Comparison of ENCODE assay signal across 9 cellular contexts in the genomic region with DNA sequence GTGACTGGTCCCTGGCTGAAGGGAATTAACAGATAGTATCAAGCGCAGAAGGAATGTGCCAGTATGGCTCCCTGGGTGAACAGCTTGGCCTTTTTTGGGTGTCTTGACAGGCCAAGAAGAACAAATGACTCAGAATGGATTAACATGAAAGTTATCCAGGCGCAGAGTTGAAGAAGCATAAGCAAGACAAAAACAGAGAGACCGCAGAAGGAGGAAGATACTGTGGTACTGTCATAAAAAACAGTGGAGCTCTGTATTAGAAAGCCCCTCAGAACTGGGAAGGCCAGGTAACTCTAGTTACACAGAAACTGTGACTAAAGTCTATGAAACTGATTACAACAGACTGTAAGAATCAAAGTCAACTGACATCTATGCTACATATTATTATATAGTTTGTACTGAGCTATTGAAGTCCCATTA. TPM values are rescaled to one million over a fixed set of nuclear protein-coding genes. Genes with fewer than 3 reads are reported as not detected.
A peak's percentile ranks its signal among the peaks of the same experiment; 100 is the strongest.
DNase-seq lines count a peak whose midpoint lies in the region; ATAC-seq, FAIRE-seq and TF ChIP-seq lines count a peak whose summit lies in the region.
"Had no signal": no experiment of that assay in that cellular context is flagged by ENCODE, and none has a peak within 500 bp of the region (broad histone marks: within the 10 kb centered on the region; RNA-seq: fewer than 3 reads in every experiment).

No MANE protein-coding gene starts in this region.

- H3K9me3 Mint-ChIP-seq in astrocyte (ENCODE audit: unreplicated experiment), result no peaks in the 10 kb centered on the region
- H3K9me3 Mint-ChIP-seq in naive B cell, result peaks cover 0 to under 1% (median 0%) of the 10 kb centered on the region in 7 donors

- H3K27me3 Mint-ChIP-seq in astrocyte (ENCODE audit: low read depth, unreplicated experiment) (no peaks in the 10 kb centered on the region), naive B cell (peaks cover 29 to 49% (median 33%) of the 10 kb centered on the region in 3 donors)

- H3K36me3 Mint-ChIP-seq in astrocyte (ENCODE audit: low read depth, unreplicated experiment) (no peaks in the 10 kb centered on the region), naive B cell (peaks cover 0 to 6% of the 10 kb centered on the region in 2 donors)

- no peak for TF ChIP-seq CTCF in astrocyte (IDR thresholded peaks at IDR 0.05; ENCODE audit: insufficient read depth, low read depth, low read length)
- no peak for TF ChIP-seq CTCF in omental fat pad (IDR thresholded peaks at IDR 0.05)

- H2AFZ ChIP-seq in astrocyte (ENCODE audit: low read depth, low read length), result peak overlapping the region; percentile 14

- H3K27ac Mint-ChIP-seq in astrocyte (ENCODE audit: unreplicated experiment) (peak overlapping the region; percentile 5), naive B cell (peak overlapping the region in 3 of 6 donors; percentile 57 to 99 (median 61))

- H3K4me1 Mint-ChIP-seq in astrocyte (ENCODE audit: low read depth, unreplicated experiment) (peaks cover 11% of the 10 kb centered on the region), naive B cell (peaks cover 7 to 12% (median 8%) of the 10 kb centered on the region in 3 donors)

- no peaks in the 10 kb centered on the region for H4K20me1 ChIP-seq in astrocyte (ENCODE audit: insufficient read depth, low read length)

- H3K4me3 ChIP-seq in astrocyte (ENCODE audit: insufficient read depth, low read depth, low read length), result no peak overlapping the region

- DNase-seq in GM12891 (ENCODE audit: insufficient read length, low spot score) (no peak), astrocyte (ENCODE audit: low read depth) (no peak), naive B cell (peak; percentile 29), nucleus accumbens (lab: John Stamatoyannopoulos, UW) (no peak), NCI-H2107 (lab: John Stamatoyannopoulos, UW) (no peak), omental fat pad (ENCODE audit: low spot score) (no peak)
- no peak for DNase-seq in stimulated activated naive CD4-positive, alpha-beta T cell (lab: John Stamatoyannopoulos, UW)
- DNase-seq: RPMI8226 had no signal

- H3K27me3 ChIP-seq in astrocyte (ENCODE audit: insufficient read depth, low read length), result no peaks in the 10 kb centered on the region

- H3K4me3 Mint-ChIP-seq in astrocyte (ENCODE audit: unreplicated experiment) (no peak overlapping the region), naive B cell (no peak overlapping the region)

- ATAC-seq in HG02973 (IDR thresholded peaks at IDR 0.05; ENCODE audit: unreplicated experiment) (peak; percentile 34), naive B cell (ENCODE audit: low read depth in 2 of 2) (peak in 1 of 2 donors; percentile 17), omental fat pad (ENCODE audit: low FRiP score) (no peak)

- H3K27ac ChIP-seq in astrocyte (ENCODE audit: low read depth, low read length), result no peak overlapping the region

- no peaks in the 10 kb centered on the region for H3K36me3 ChIP-seq in astrocyte (ENCODE audit: insufficient read depth, low read length)

- H3K4me2 ChIP-seq in astrocyte (ENCODE audit: low read length), result no peak overlapping the region

- peak; percentile 67 for FAIRE-seq in GM12891 (lab: Jason Lieb, UNC)
- FAIRE-seq in astrocyte (lab: Jason Lieb, UNC), result no peak

- H3K9ac ChIP-seq in astrocyte (ENCODE audit: low read length), result no peak overlapping the region

- no peaks in the 10 kb centered on the region for H3K9me3 ChIP-seq in astrocyte (ENCODE audit: insufficient read depth, low read depth, low read length)

- peak; percentile 96 for TF ChIP-seq POLR2A in GM12891 (IDR thresholded peaks at IDR 0.05; ENCODE audit: low read depth, low read length)

- no peaks in the 10 kb centered on the region for H3K79me2 ChIP-seq in astrocyte (ENCODE audit: insufficient read depth, low read length)

- H3K4me1 ChIP-seq in astrocyte (ENCODE audit: insufficient read depth, low read length), result peaks cover 4% of the 10 kb centered on the region

TF ChIP-seq in GM12891, 5 proteins besides CTCF, POLR2A, EP300 and RAD21:
- TF ChIP-seq TAF1 (IDR thresholded peaks at IDR 0.05; ENCODE audit: low read depth, low read length) (0 out of 2 replicates have a peak, but pooled peaks have one; percentile 37), SPI1 (IDR thresholded peaks at IDR 0.05; ENCODE audit: low read depth, low read length) (no peak), POLR2AphosphoS5 (IDR thresholded peaks at IDR 0.05; ENCODE audit: low read depth, low read length) (peak; percentile 95), PAX5 (IDR thresholded peaks at IDR 0.05; ENCODE audit: insufficient read depth, low read length, severe bottlenecking) (no peak), POU2F2 (IDR thresholded peaks at IDR 0.05; ENCODE audit: low read depth, low read length) (0 out of 2 replicates have a peak, but pooled peaks have one; percentile 39)

RNA-seq across cellular contexts. Expression of a gene that starts 3.8 kb away (rescaled TPM):
- polyA plus RNA-seq in GM12891 (2012; ENCODE audit: low read depth, missing spikeins), result 246 TPM
- total RNA-seq in astrocyte (not detected in 2 replicates), omental fat pad (10 to 100 TPM; 28.4 to 63.6 (median 47.1) TPM)
- polyA plus RNA-seq in naive B cell (ENCODE audit: low read depth in 6 of 6), result 100 to 1,000 TPM in 4 of 6 donors, 10 to 100 TPM in 2; 55.5 to 355 (median 116) TPM

RNA-seq across cellular contexts. Expression of a gene that starts 56.6 kb away (rescaled TPM):
- 0.58 TPM for polyA plus RNA-seq in GM12891 (2012; ENCODE audit: low read depth, missing spikeins)
- total RNA-seq in astrocyte (not detected in 2 replicates), omental fat pad (under 1 TPM in 3 of 4 donors, not detected in 1; 0.60 to 0.65 (median 0.63) TPM)
- polyA plus RNA-seq in naive B cell (ENCODE audit: low read depth in 6 of 6), result under 1 TPM in 1 of 6 donors, not detected in 5; 0.07 TPM

Comparison
In these comparisons a context has a peak if more than half of its experiments do, and no peak if none do; other contexts are left out.
1. RNA of a gene that starts 3.8 kb away (total RNA-seq): 28.4 to 63.6 TPM in omental fat pad; not detected in astrocyte; every median in the first group is over 10 times any median in the second.